In genomic region chr17:39164675-39165143, GRCh38 we compare ENCODE assay signal across 8 cellular contexts. TPM values are rescaled to one million over a fixed set of nuclear protein-coding genes. Genes with fewer than 3 reads are reported as not detected.
DNase-seq lines count a peak whose midpoint lies in the region; ATAC-seq and TF ChIP-seq lines count a peak whose summit lies in the region.

No MANE protein-coding gene starts in this region.

- H3K4me3 ChIP-seq in AG04450 (ENCODE audit: low read depth, low read length) (peak overlapping the region; percentile 63), HUES64 (ENCODE audit: low read length) (peak overlapping the region; percentile 73), neutrophil (ENCODE audit: low read depth in 1 of 2, low read length in 1 of 2) (peak overlapping the region; percentile 47 to 49)

- H3K4me1 ChIP-seq in HUES64 (ENCODE audit: insufficient read depth, low read length) = peaks cover 12% of the 10 kb centered on the region; the same call in 1 of the 2 replicates
- H3K4me1 ChIP-seq in neutrophil (ENCODE audit: control insufficient read depth in 1 of 2, insufficient read depth in 1 of 2, low read depth in 1 of 2, low read length in 1 of 2) = peaks cover 13 to 22% of the 10 kb centered on the region in 2 experiments

- no peak overlapping the region for H3K27ac ChIP-seq in AG04450 (ENCODE audit: low read depth, low read length)
- H3K27ac ChIP-seq in HUES64 (ENCODE audit: low read depth, low read length) = no peak overlapping the region
- H3K27ac ChIP-seq in neutrophil = no peak overlapping the region

- CTCF ChIA-PET in AG04450 (lab: Charles Lee) = interaction anchor here (0.6 to 3.8 kb wide), 37 partner anchors 9 to 297 kb away, joined by 3 to 54 read pairs (median 4); partner anchors contain the start of genes LASP1NB and PLXDC1

- POLR2A ChIA-PET in AG04450 (lab: Yijun Ruan, JAX) = interaction anchor here (0.6 to 1.4 kb wide), 6 partner anchors 10 to 166 kb away, joined by 3 to 13 read pairs (median 3); partner anchors contain the start of gene RPL19

- H3K36me3 ChIP-seq in HUES64 (ENCODE audit: insufficient read depth, low read length) = no peaks in the 10 kb centered on the region
- H3K36me3 ChIP-seq in neutrophil = no peaks in the 10 kb centered on the region

- H3K9ac ChIP-seq in HUES64 (ENCODE audit: low read depth, low read length) = peak overlapping the region; percentile 34; the same call in 1 of the 2 replicates

- ATAC-seq in GM19025 (IDR thresholded peaks at IDR 0.05; ENCODE audit: low read depth, unreplicated experiment) = peak; percentile 86

- TF ChIP-seq CTCF in AG04450 (IDR thresholded peaks at IDR 0.05; ENCODE audit: low read depth, low read length) = peak; percentile 87
- peak; percentile 61 for TF ChIP-seq CTCF in neutrophil (IDR thresholded peaks at IDR 0.05)

- under 1% methylated on average over 15 of the region's 15 CpGs for WGBS in HUES64

- H3K27me3 ChIP-seq in AG04450 (ENCODE audit: control insufficient read depth, insufficient read depth, low read length) = peaks cover 32% of the 10 kb centered on the region
- peaks cover 35% of the 10 kb centered on the region for H3K27me3 ChIP-seq in HUES64 (ENCODE audit: insufficient read depth, low read length)
- peaks cover 42% of the 10 kb centered on the region for H3K27me3 ChIP-seq in neutrophil

- H3K9me3 ChIP-seq in AG04450 (ENCODE audit: control insufficient read depth, insufficient read depth, low read length) (peaks cover 4% of the 10 kb centered on the region; the same call in 1 of the 2 replicates), HUES64 (ENCODE audit: insufficient read depth, low read depth, low read length) (no peaks in the 10 kb centered on the region), neutrophil (no peaks in the 10 kb centered on the region)

- peak; percentile 76 for DNase-seq in AG04450 (ENCODE audit: low read depth, low spot score)
- DNase-seq in SIG-M5 treated with dmso at 0.1 percent for 504 hours (lab: John Stamatoyannopoulos, UW; ENCODE audit: unreplicated experiment) = peak; percentile 90
- peak; percentile 33 to 67 (median 50) for DNase-seq in activated naive CD4-positive, alpha-beta T cell (lab: John Stamatoyannopoulos, UW)
- peak; percentile 95 for DNase-seq in germinal center (ENCODE audit: low spot score)
- DNase-seq in stromal cell of bone marrow (ENCODE audit: low read depth) = peak; percentile 91

RNA-seq across cellular contexts. Expression of gene ARL5C, which starts 1.3 kb away (rescaled TPM):
- polyA plus RNA-seq in AG04450 (2011; rRNA removed) = not detected in 2 replicates
- not detected in 2 replicates for polyA minus RNA-seq in AG04450 (2011; rRNA and poly(A)+ RNA removed)
- polyA plus RNA-seq in HUES64 (2013, experiment 1 of 2) = not detected
- polyA plus RNA-seq in HUES64 (2013, experiment 2 of 2) = not detected

RNA-seq across cellular contexts. Expression of gene PLXDC1, which starts 13.3 kb away (rescaled TPM):
- 1.9 and 2.1 TPM in 2 replicates for polyA plus RNA-seq in AG04450 (2011; rRNA removed)
- polyA minus RNA-seq in AG04450 (2011; rRNA and poly(A)+ RNA removed) = 1.3 and 3.1 TPM in 2 replicates
- polyA plus RNA-seq in HUES64 (2013, experiment 1 of 2) = 0.60 TPM
- polyA plus RNA-seq in HUES64 (2013, experiment 2 of 2) = 0.32 TPM

RNA-seq across cellular contexts. Expression of gene CACNB1, which starts 32.8 kb away (rescaled TPM):
- polyA plus RNA-seq in AG04450 (2011; rRNA removed) = 3.2 and 3.7 TPM in 2 replicates
- 10.8 and 14.6 TPM in 2 replicates for polyA minus RNA-seq in AG04450 (2011; rRNA and poly(A)+ RNA removed)
- polyA plus RNA-seq in HUES64 (2013, experiment 1 of 2) = 4.7 TPM
- polyA plus RNA-seq in HUES64 (2013, experiment 2 of 2) = 6.3 TPM

RNA-seq across cellular contexts. Expression of gene RPL19, which starts 35.4 kb away (rescaled TPM):
- polyA plus RNA-seq in AG04450 (2011; rRNA removed) = 1,791 and 1,924 TPM in 2 replicates
- 660 and 768 TPM in 2 replicates for polyA minus RNA-seq in AG04450 (2011; rRNA and poly(A)+ RNA removed)
- 2,560 TPM for polyA plus RNA-seq in HUES64 (2013, experiment 1 of 2)
- polyA plus RNA-seq in HUES64 (2013, experiment 2 of 2) = 2,667 TPM
